In genomic region chr11:69048718-69049489, GRCh38 we compare ENCODE assay signal across 8 cellular contexts. TPM values are rescaled to one million over a fixed set of nuclear protein-coding genes. Genes with fewer than 3 reads are reported as not detected.
DNase-seq lines count a peak whose midpoint lies in the region; ATAC-seq and TF ChIP-seq lines count a peak whose summit lies in the region.

TSS of gene TPCN2 (plus strand) at chr11:69048932. CDS start at chr11:69048998, 66 bp downstream.

- peak within 1 kb of the TSS; percentile 98 for H3K4me3 ChIP-seq in effector memory CD4-positive, alpha-beta T cell (ENCODE audit: insufficient read depth, low read depth, low read length, poor library complexity, severe bottlenecking)

- no peaks in the 10 kb centered on the region for H3K9me3 ChIP-seq in effector memory CD4-positive, alpha-beta T cell (ENCODE audit: control insufficient read depth, low read length)

- H3K36me3 ChIP-seq in effector memory CD4-positive, alpha-beta T cell (ENCODE audit: control insufficient read depth, insufficient read depth, low read length): no peaks in the 10 kb centered on the region

- no peaks in the 10 kb centered on the region for H3K27me3 ChIP-seq in effector memory CD4-positive, alpha-beta T cell (replicated peaks; ENCODE audit: control insufficient read depth, insufficient read depth, low read length, poor library complexity, severe bottlenecking)

- no peaks in the 10 kb centered on the region for H3K36me3 Mint-ChIP-seq in memory B cell

- H3K9me3 Mint-ChIP-seq in memory B cell: no peaks in the 10 kb centered on the region

- DNase-seq in COLO668 (lab: John Stamatoyannopoulos, UW; ENCODE audit: unreplicated experiment) (peak; percentile 88), GM20000 (ENCODE audit: low spot score) (peak; percentile 99), HT1080 (ENCODE audit: low read depth) (peak; percentile 90), NOMO-1 (lab: John Stamatoyannopoulos, UW; ENCODE audit: unreplicated experiment in 2 of 2) (peak; percentile 91 to 92), memory B cell (ENCODE audit: low spot score in 2 of 2) (peak; percentile 85 to 92)
- peak; percentile 87 to 89 (median 87) for DNase-seq in effector memory CD4-positive, alpha-beta T cell
- peak; percentile 84 for DNase-seq in stimulated activated CD8-positive, alpha-beta memory T cell treated with anti-CD3 and anti-CD28 coated beads, Interleukin-12 subunit alpha, Interleukin-12 subunit beta, amount 100 ng/mL, for 1 hour (ENCODE audit: low read depth)

- peak within 1 kb of the TSS; percentile 85 for H3K4me3 Mint-ChIP-seq in memory B cell

- peak within 1 kb of the TSS; percentile 95 for H3K27ac ChIP-seq in effector memory CD4-positive, alpha-beta T cell (ENCODE audit: insufficient read depth, low read length, poor library complexity, severe bottlenecking)

- H3K4me1 ChIP-seq in effector memory CD4-positive, alpha-beta T cell (ENCODE audit: control insufficient read depth, insufficient read depth, low read length, poor library complexity, severe bottlenecking): peaks cover 5% of the 10 kb centered on the region

- peak within 1 kb of the TSS; percentile 94 for H3K27ac Mint-ChIP-seq in memory B cell

- peaks cover 22% of the 10 kb centered on the region for H3K4me1 Mint-ChIP-seq in memory B cell

- CTCF ChIA-PET in activated CD8-positive, alpha-beta memory T cell treated with anti-CD3 and anti-CD28 coated beads for 36 hours (lab: Charles Lee): interaction anchor here (1.8 kb wide), 1 partner anchor 205 kb away, joined by 5 read pairs; no protein-coding TSS in a partner anchor

- peak; percentile 90 for ATAC-seq in memory B cell (ENCODE audit: low read depth)

- H3K27me3 Mint-ChIP-seq in memory B cell: peaks cover 1% of the 10 kb centered on the region

- no peak for TF ChIP-seq CTCF in GM20000 (IDR thresholded peaks at IDR 0.05; ENCODE audit: extremely low read depth, missing control alignments)

- POLR2A ChIA-PET in activated CD8-positive, alpha-beta memory T cell treated with anti-CD3 and anti-CD28 coated beads for 36 hours (lab: Charles Lee): no interaction called here

RNA-seq across cellular contexts. Expression of gene TPCN2, which starts in this region (rescaled TPM):
- total RNA-seq in HT1080 (2014; rRNA removed; shearing (Covaris generic)): 3.2 and 7.2 TPM in 2 replicates
- polyA plus RNA-seq in HT1080 (2015; cell fraction: cytosol; rRNA removed): 5.0 and 6.2 TPM in 2 replicates
- polyA plus RNA-seq in HT1080 (2015; cell fraction: nucleus; rRNA removed): 22.9 and 26.3 TPM in 2 replicates
- 10 to 100 TPM; 12.7 to 14.4 TPM for total RNA-seq in activated CD8-positive, alpha-beta memory T cell treated with anti-CD3 and anti-CD28 coated beads for 36 hours

Comparison
In these comparisons a context has a peak if more than half of its experiments do, and no peak if none do; other contexts are left out.
1. Peak in every context shown above with its lines: DNase-seq, ATAC-seq, H3K4me3 ChIP-seq and H3K27ac ChIP-seq.